ENCODE assay signal across 26 cellular contexts in genomic region chr2:208645226-208645625, GRCh38.
"Had no signal": no experiment of that assay in that cellular context is flagged by ENCODE, and none has a peak within 500 bp of the region (broad histone marks: within the 10 kb centered on the region; RNA-seq: fewer than 3 reads in every experiment).

No MANE protein-coding gene starts in this region.

- H3K9me3 ChIP-seq: adrenal gland, breast epithelium had no signal

- DNase-seq: activated CD4-positive, alpha-beta T cell treated with anti-CD3 and anti-CD28 coated beads for 48 hours; activated CD4-positive, alpha-beta T cell treated with anti-CD3 and anti-CD28 coated beads, Interleukin-2, amount 50 U/mL, for 4 hours; activated CD4-positive, CD25-positive, alpha-beta regulatory T cell treated with anti-CD3 and anti-CD28 coated beads, Interleukin-2, amount 50 U/mL, for 72 hours; activated CD8-positive, alpha-beta memory T cell treated with anti-CD3 and anti-CD28 coated beads, Interleukin-2, amount 50 U/mL, for 48 hours; activated CD8-positive, alpha-beta T cell treated with anti-CD3 and anti-CD28 coated beads, Interleukin-2, amount 10 ng/mL, durations not matched to agents 7 days and 5 days; activated naive CD4-positive, alpha-beta T cell treated with anti-CD3 and anti-CD28 coated beads, Interleukin-2, amount 50 U/mL, for 16 hours; activated naive CD8-positive, alpha-beta T cell treated with anti-CD3 and anti-CD28 coated beads, Interleukin-2, amount 10 ng/mL, durations not matched to agents 7 days and 5 days; activated T-cell treated with anti-CD3 and anti-CD28 coated beads, Interleukin-2, amount 50 U/mL, for 1 hour; adrenal gland; anterior cingulate cortex; caudate nucleus; MV-4-11; NCI-H1092 treated with DMSO at 0.1 percent for 48 hours; NCI-H1417 treated with DMSO at 0.1 percent for 48 hours; NCI-H1694 treated with DMSO at 0.1 percent for 48 hours; NCI-H2029 treated with DMSO at 0.1 percent for 48 hours; NCI-H345; NCI-H510A; NCI-H526 treated with DMSO at 0.1 percent for 48 hours; NCI-H82; SIG-M5; T-helper 17 cell; T-helper 9 cell had no signal

- H3K4me1 ChIP-seq: adrenal gland, breast epithelium had no signal

- H3K27ac ChIP-seq: adrenal gland, breast epithelium, coronary artery had no signal

- H3K36me3 ChIP-seq: adrenal gland, breast epithelium had no signal

- H3K27me3 ChIP-seq: adrenal gland, breast epithelium had no signal

- H3K4me3 ChIP-seq: adrenal gland, breast epithelium, coronary artery had no signal

- ATAC-seq: activated CD8-positive, alpha-beta T cell treated with anti-CD3 and anti-CD28 coated beads, Interleukin-2, amount 10 ng/mL, durations not matched to agents 7 days and 5 days; T-helper 17 cell; WTC11 had no signal
